Comparison of ENCODE assay signal across 1 cellular context in the genomic region with DNA sequence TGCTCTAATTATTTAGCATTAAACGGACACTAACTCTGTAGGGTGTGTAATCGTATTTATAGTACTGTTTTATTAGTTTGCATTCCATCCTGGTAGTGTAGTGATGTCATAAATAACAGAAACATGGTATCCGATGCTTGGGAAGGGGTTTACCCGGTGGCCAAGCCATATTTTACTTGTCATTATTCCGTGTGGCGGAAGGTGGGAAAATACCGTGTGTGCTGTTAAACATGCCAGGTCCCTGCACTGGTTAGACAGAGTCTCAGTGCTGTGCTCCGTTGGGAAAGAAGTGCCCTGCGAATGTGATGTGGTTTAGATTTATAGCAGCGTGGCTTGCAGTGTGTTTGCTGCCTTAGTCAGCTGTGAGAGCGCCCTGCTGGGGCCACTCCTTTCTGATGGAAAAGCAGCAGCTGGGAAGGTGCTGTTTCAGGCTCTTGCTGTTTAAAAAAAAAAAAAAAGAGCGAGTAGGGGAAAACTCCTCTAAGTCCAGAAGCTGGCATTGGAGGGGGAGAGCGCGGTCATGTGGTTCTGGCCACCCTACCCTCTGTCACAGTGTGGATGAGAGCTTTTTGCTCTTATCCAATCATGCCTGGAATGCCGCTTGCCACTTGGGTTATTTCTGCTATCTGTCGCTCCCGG.
TF ChIP-seq lines count a peak whose summit lies in the region.

No MANE protein-coding gene starts in this region.

TF ChIP-seq in HEK293, 187 proteins besides CTCF, POLR2A, EP300 and RAD21 (continued from another document and continues in another):
- TF ChIP-seq, protein P1, sequence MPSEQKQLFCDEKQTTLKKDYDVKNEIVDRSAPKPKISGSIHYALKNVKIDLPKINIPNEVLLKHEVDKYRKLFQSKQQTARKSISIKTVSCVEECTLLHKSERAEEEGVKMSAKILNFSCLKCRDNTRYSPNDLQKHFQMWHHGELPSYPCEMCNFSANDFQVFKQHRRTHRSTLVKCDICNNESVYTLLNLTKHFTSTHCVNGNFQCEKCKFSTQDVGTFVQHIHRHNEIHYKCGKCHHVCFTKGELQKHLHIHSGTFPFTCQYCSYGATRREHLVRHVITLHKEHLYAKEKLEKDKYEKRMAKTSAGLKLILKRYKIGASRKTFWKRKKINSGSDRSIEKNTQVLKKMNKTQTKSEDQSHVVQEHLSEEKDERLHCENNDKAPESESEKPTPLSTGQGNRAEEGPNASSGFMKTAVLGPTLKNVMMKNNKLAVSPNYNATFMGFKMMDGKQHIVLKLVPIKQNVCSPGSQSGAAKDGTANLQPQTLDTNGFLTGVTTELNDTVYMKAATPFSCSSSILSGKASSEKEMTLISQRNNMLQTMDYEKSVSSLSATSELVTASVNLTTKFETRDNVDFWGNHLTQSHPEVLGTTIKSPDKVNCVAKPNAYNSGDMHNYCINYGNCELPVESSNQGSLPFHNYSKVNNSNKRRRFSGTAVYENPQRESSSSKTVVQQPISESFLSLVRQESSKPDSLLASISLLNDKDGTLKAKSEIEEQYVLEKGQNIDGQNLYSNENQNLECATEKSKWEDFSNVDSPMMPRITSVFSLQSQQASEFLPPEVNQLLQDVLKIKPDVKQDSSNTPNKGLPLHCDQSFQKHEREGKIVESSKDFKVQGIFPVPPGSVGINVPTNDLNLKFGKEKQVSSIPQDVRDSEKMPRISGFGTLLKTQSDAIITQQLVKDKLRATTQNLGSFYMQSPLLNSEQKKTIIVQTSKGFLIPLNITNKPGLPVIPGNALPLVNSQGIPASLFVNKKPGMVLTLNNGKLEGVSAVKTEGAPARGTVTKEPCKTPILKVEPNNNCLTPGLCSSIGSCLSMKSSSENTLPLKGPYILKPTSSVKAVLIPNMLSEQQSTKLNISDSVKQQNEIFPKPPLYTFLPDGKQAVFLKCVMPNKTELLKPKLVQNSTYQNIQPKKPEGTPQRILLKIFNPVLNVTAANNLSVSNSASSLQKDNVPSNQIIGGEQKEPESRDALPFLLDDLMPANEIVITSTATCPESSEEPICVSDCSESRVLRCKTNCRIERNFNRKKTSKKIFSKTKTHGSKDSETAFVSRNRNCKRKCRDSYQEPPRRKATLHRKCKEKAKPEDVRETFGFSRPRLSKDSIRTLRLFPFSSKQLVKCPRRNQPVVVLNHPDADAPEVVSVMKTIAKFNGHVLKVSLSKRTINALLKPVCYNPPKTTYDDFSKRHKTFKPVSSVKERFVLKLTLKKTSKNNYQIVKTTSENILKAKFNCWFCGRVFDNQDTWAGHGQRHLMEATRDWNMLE (tag by site-specific recombination; conservative IDR thresholded peaks at IDR 0.05; ENCODE audit: low read depth), result no peak
- TF ChIP-seq, protein P2, sequence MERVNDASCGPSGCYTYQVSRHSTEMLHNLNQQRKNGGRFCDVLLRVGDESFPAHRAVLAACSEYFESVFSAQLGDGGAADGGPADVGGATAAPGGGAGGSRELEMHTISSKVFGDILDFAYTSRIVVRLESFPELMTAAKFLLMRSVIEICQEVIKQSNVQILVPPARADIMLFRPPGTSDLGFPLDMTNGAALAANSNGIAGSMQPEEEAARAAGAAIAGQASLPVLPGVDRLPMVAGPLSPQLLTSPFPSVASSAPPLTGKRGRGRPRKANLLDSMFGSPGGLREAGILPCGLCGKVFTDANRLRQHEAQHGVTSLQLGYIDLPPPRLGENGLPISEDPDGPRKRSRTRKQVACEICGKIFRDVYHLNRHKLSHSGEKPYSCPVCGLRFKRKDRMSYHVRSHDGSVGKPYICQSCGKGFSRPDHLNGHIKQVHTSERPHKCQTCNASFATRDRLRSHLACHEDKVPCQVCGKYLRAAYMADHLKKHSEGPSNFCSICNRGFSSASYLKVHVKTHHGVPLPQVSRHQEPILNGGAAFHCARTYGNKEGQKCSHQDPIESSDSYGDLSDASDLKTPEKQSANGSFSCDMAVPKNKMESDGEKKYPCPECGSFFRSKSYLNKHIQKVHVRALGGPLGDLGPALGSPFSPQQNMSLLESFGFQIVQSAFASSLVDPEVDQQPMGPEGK (tag by site-specific recombination; IDR thresholded peaks at IDR 0.05), result no peak
- TF ChIP-seq, protein P3, sequence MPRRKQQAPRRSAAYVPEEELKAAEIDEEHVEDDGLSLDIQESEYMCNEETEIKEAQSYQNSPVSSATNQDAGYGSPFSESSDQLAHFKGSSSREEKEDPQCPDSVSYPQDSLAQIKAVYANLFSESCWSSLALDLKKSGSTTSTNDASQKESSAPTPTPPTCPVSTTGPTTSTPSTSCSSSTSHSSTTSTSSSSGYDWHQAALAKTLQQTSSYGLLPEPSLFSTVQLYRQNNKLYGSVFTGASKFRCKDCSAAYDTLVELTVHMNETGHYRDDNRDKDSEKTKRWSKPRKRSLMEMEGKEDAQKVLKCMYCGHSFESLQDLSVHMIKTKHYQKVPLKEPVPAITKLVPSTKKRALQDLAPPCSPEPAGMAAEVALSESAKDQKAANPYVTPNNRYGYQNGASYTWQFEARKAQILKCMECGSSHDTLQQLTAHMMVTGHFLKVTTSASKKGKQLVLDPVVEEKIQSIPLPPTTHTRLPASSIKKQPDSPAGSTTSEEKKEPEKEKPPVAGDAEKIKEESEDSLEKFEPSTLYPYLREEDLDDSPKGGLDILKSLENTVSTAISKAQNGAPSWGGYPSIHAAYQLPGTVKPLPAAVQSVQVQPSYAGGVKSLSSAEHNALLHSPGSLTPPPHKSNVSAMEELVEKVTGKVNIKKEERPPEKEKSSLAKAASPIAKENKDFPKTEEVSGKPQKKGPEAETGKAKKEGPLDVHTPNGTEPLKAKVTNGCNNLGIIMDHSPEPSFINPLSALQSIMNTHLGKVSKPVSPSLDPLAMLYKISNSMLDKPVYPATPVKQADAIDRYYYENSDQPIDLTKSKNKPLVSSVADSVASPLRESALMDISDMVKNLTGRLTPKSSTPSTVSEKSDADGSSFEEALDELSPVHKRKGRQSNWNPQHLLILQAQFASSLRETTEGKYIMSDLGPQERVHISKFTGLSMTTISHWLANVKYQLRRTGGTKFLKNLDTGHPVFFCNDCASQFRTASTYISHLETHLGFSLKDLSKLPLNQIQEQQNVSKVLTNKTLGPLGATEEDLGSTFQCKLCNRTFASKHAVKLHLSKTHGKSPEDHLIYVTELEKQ (tag by site-specific recombination; IDR thresholded peaks at IDR 0.05; ENCODE audit: borderline replicate concordance), result no peak
- TF ChIP-seq ZSCAN30 (tag by site-specific recombination; IDR thresholded peaks at IDR 0.05), result no peak
- TF ChIP-seq ZNF792 (tag by site-specific recombination; IDR thresholded peaks at IDR 0.05), result no peak
- no peak for TF ChIP-seq ZNF623 (tag by site-specific recombination; IDR thresholded peaks at IDR 0.05)
- TF ChIP-seq ZBTB48 (tag by site-specific recombination; IDR thresholded peaks at IDR 0.05), result no peak
- TF ChIP-seq ZBTB20 (tag by site-specific recombination; IDR thresholded peaks at IDR 0.05), result 0 out of 2 replicates have a peak, but pooled peaks have one; percentile 30
- no peak for TF ChIP-seq ZNF114 (tag by site-specific recombination; IDR thresholded peaks at IDR 0.05)
- TF ChIP-seq ZNF214 (tag by site-specific recombination; IDR thresholded peaks at IDR 0.05; ENCODE audit: borderline replicate concordance), result no peak
- no peak for TF ChIP-seq ZNF37A (tag by site-specific recombination; IDR thresholded peaks at IDR 0.05)
- no peak for TF ChIP-seq ZNF146 (tag by site-specific recombination; IDR thresholded peaks at IDR 0.05)
- TF ChIP-seq, protein P4, sequence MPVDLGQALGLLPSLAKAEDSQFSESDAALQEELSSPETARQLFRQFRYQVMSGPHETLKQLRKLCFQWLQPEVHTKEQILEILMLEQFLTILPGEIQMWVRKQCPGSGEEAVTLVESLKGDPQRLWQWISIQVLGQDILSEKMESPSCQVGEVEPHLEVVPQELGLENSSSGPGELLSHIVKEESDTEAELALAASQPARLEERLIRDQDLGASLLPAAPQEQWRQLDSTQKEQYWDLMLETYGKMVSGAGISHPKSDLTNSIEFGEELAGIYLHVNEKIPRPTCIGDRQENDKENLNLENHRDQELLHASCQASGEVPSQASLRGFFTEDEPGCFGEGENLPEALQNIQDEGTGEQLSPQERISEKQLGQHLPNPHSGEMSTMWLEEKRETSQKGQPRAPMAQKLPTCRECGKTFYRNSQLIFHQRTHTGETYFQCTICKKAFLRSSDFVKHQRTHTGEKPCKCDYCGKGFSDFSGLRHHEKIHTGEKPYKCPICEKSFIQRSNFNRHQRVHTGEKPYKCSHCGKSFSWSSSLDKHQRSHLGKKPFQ (tag by site-specific recombination; IDR thresholded peaks at IDR 0.05), result no peak
- TF ChIP-seq ZNF571 (tag by site-specific recombination; IDR thresholded peaks at IDR 0.05), result no peak
- TF ChIP-seq, protein P5, sequence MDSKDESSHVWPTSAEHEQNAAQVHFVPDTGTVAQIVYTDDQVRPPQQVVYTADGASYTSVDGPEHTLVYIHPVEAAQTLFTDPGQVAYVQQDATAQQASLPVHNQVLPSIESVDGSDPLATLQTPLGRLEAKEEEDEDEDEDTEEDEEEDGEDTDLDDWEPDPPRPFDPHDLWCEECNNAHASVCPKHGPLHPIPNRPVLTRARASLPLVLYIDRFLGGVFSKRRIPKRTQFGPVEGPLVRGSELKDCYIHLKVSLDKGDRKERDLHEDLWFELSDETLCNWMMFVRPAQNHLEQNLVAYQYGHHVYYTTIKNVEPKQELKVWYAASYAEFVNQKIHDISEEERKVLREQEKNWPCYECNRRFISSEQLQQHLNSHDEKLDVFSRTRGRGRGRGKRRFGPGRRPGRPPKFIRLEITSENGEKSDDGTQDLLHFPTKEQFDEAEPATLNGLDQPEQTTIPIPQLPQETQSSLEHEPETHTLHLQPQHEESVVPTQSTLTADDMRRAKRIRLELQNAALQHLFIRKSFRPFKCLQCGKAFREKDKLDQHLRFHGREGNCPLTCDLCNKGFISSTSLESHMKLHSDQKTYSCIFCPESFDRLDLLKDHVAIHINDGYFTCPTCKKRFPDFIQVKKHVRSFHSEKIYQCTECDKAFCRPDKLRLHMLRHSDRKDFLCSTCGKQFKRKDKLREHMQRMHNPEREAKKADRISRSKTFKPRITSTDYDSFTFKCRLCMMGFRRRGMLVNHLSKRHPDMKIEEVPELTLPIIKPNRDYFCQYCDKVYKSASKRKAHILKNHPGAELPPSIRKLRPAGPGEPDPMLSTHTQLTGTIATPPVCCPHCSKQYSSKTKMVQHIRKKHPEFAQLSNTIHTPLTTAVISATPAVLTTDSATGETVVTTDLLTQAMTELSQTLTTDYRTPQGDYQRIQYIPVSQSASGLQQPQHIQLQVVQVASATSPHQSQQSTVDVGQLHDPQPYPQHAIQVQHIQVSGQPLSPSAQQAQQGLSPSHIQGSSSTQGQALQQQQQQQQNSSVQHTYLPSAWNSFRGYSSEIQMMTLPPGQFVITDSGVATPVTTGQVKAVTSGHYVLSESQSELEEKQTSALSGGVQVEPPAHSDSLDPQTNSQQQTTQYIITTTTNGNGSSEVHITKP (tag by site-specific recombination; IDR thresholded peaks at IDR 0.05), result 0 out of 2 replicates have a peak, but pooled peaks have one; percentile 23
- no peak for TF ChIP-seq YY1 (tag by site-specific recombination; IDR thresholded peaks at IDR 0.05)
- peak; percentile 19; the same call in 1 of the 2 replicates for TF ChIP-seq IKZF3 (tag by site-specific recombination; IDR thresholded peaks at IDR 0.05)
- no peak for TF ChIP-seq ZNF169 (tag by site-specific recombination; IDR thresholded peaks at IDR 0.05)
- TF ChIP-seq ZNF558 (tag by site-specific recombination; IDR thresholded peaks at IDR 0.05), result 0 out of 2 replicates have a peak, but pooled peaks have one; percentile 39
- TF ChIP-seq, protein P6, sequence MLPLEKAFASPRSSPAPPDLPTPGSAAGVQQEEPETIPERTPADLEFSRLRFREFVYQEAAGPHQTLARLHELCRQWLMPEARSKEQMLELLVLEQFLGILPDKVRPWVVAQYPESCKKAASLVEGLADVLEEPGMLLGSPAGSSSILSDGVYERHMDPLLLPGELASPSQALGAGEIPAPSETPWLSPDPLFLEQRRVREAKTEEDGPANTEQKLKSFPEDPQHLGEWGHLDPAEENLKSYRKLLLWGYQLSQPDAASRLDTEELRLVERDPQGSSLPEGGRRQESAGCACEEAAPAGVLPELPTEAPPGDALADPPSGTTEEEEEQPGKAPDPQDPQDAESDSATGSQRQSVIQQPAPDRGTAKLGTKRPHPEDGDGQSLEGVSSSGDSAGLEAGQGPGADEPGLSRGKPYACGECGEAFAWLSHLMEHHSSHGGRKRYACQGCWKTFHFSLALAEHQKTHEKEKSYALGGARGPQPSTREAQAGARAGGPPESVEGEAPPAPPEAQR (tag by site-specific recombination; IDR thresholded peaks at IDR 0.05), result no peak
- TF ChIP-seq, protein P7, sequence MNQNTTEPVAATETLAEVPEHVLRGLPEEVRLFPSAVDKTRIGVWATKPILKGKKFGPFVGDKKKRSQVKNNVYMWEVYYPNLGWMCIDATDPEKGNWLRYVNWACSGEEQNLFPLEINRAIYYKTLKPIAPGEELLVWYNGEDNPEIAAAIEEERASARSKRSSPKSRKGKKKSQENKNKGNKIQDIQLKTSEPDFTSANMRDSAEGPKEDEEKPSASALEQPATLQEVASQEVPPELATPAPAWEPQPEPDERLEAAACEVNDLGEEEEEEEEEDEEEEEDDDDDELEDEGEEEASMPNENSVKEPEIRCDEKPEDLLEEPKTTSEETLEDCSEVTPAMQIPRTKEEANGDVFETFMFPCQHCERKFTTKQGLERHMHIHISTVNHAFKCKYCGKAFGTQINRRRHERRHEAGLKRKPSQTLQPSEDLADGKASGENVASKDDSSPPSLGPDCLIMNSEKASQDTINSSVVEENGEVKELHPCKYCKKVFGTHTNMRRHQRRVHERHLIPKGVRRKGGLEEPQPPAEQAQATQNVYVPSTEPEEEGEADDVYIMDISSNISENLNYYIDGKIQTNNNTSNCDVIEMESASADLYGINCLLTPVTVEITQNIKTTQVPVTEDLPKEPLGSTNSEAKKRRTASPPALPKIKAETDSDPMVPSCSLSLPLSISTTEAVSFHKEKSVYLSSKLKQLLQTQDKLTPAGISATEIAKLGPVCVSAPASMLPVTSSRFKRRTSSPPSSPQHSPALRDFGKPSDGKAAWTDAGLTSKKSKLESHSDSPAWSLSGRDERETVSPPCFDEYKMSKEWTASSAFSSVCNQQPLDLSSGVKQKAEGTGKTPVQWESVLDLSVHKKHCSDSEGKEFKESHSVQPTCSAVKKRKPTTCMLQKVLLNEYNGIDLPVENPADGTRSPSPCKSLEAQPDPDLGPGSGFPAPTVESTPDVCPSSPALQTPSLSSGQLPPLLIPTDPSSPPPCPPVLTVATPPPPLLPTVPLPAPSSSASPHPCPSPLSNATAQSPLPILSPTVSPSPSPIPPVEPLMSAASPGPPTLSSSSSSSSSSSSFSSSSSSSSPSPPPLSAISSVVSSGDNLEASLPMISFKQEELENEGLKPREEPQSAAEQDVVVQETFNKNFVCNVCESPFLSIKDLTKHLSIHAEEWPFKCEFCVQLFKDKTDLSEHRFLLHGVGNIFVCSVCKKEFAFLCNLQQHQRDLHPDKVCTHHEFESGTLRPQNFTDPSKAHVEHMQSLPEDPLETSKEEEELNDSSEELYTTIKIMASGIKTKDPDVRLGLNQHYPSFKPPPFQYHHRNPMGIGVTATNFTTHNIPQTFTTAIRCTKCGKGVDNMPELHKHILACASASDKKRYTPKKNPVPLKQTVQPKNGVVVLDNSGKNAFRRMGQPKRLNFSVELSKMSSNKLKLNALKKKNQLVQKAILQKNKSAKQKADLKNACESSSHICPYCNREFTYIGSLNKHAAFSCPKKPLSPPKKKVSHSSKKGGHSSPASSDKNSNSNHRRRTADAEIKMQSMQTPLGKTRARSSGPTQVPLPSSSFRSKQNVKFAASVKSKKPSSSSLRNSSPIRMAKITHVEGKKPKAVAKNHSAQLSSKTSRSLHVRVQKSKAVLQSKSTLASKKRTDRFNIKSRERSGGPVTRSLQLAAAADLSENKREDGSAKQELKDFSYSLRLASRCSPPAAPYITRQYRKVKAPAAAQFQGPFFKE (tag by site-specific recombination; IDR thresholded peaks at IDR 0.05; ENCODE audit: borderline replicate concordance), result no peak
- no peak for TF ChIP-seq GFI1B (tag by site-specific recombination; IDR thresholded peaks at IDR 0.05)
- TF ChIP-seq ZNF423 (tag by site-specific recombination; IDR thresholded peaks at IDR 0.05), result no peak
- TF ChIP-seq ZNF121 (tag by site-specific recombination; IDR thresholded peaks at IDR 0.05), result no peak
- no peak for TF ChIP-seq ZNF610 (tag by site-specific recombination; IDR thresholded peaks at IDR 0.05; ENCODE audit: borderline replicate concordance)
- TF ChIP-seq TCF7L2 (IDR thresholded peaks at IDR 0.05; ENCODE audit: borderline replicate concordance, low read depth, low read length), result no peak
- TF ChIP-seq ZNF843 (tag by site-specific recombination; IDR thresholded peaks at IDR 0.05), result no peak
